In genomic region chr7:114426824-114427223, GRCh38 we compare ENCODE assay signal across 1 cellular context.
TF ChIP-seq lines count a peak whose summit lies in the region.

No MANE protein-coding gene starts in this region.

TF ChIP-seq in GM23338, 12 proteins besides CTCF, POLR2A, EP300 and RAD21 (continued from another document):
- TF ChIP-seq ZNF462 (CRISPR knock-in tag; IDR thresholded peaks at IDR 0.05): no peak
TF ChIP-seq in GM23338: peak in this region for 0.
